26 cellular contexts compared by ENCODE assay signal in the genomic region with DNA sequence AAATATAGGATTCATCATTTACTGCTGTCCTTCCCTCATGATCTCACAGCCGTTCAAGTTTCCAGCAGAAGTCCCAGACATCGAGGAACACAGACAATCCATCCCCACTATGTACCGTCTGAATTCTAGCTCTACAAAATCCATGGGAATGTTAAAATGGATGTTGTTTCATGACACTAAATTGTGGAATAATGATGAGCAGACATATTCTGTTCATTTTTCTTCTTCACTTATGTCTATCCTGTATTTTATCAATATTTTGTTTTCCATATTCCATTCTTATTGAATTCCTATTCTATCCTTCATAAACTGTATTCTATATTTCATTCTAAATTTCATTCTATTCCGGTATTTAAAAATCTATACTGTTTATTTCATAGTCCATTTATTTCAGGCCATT.
DNase-seq lines count a peak whose midpoint lies in the region; ATAC-seq, FAIRE-seq and TF ChIP-seq lines count a peak whose summit lies in the region.
"Had no signal": no experiment of that assay in that cellular context is flagged by ENCODE, and none has a peak within 500 bp of the region (broad histone marks: within the 10 kb centered on the region; RNA-seq: fewer than 3 reads in every experiment).

No MANE protein-coding gene starts in this region.

- no peaks in the 10 kb centered on the region for H3K4me1 Mint-ChIP-seq in astrocyte (ENCODE audit: low read depth, unreplicated experiment)
- H3K4me1 Mint-ChIP-seq: CD14-positive monocyte had no signal

- no peak overlapping the region for H3K27ac Mint-ChIP-seq in astrocyte (ENCODE audit: unreplicated experiment)
- H3K27ac Mint-ChIP-seq: CD14-positive monocyte; CD4-positive, CD25-positive, alpha-beta regulatory T cell had no signal

- no peaks in the 10 kb centered on the region for H3K9me3 Mint-ChIP-seq in astrocyte (ENCODE audit: unreplicated experiment)
- H3K9me3 Mint-ChIP-seq: CD4-positive, alpha-beta memory T cell; CD4-positive, CD25-positive, alpha-beta regulatory T cell; CD8-positive, alpha-beta memory T cell had no signal

- H3K27ac ChIP-seq in HepG2 (ENCODE audit: extremely low read length, insufficient read depth, low read length): no peak overlapping the region
- no peak overlapping the region for H3K27ac ChIP-seq in right lobe of liver
- H3K27ac ChIP-seq in astrocyte (ENCODE audit: low read depth, low read length): no peak overlapping the region
- no peak overlapping the region for H3K27ac ChIP-seq in pancreas
- H3K27ac ChIP-seq: 22Rv1, BLaER1 had no signal

- TF ChIP-seq CTCF in HepG2 (CRISPR knock-in tag; IDR thresholded peaks at IDR 0.05) (no peak), right lobe of liver (IDR thresholded peaks at IDR 0.05) (no peak), astrocyte (IDR thresholded peaks at IDR 0.05; ENCODE audit: insufficient read depth, low read depth, low read length) (no peak), pancreas (IDR thresholded peaks at IDR 0.05) (no peak)

- H3K36me3 Mint-ChIP-seq in astrocyte (ENCODE audit: low read depth, unreplicated experiment): no peaks in the 10 kb centered on the region
- H3K36me3 Mint-ChIP-seq: CD14-positive monocyte; CD8-positive, alpha-beta memory T cell had no signal

- POLR2A ChIA-PET in HepG2 (lab: Yijun Ruan, JAX): no interaction called here

- in situ Hi-C loops in HepG2 (cut with HindIII; ENCODE audit: extremely low pct_ligation_motif_present, low pct_unique_long_range_greater_than_20kb): no loop called here

- DNase-seq in HepG2 (ENCODE audit: low spot score) (no peak), right lobe of liver (no peak), astrocyte (ENCODE audit: low read depth) (no peak), pancreas (no peak), NCI-H526 treated with DMSO at 0.1 percent for 48 hours (lab: John Stamatoyannopoulos, UW) (no peak)
- DNase-seq: ACHN; BE2C; C1 segment of cervical spinal cord; CD4-positive, alpha-beta memory T cell; CD4-positive, CD25-positive, alpha-beta regulatory T cell; CD8-positive, alpha-beta memory T cell; COR-L47; DMS 273 treated with DMSO at 0.1 percent for 48 hours; DMS153; DMS53; DMS79; DND-41; EL; GDM1 had no signal

- H3K4me1 ChIP-seq in HepG2 (ENCODE audit: insufficient read depth, low read length) (no peaks in the 10 kb centered on the region), right lobe of liver (no peaks in the 10 kb centered on the region), astrocyte (ENCODE audit: insufficient read depth, low read length) (no peaks in the 10 kb centered on the region), pancreas (no peaks in the 10 kb centered on the region)
- H3K4me1 ChIP-seq: BE2C, BLaER1 had no signal

- no TSS peak for BruUV-seq in HepG2 (replicated peaks; lab: Mats Ljungman, UMichigan)

- no peak overlapping the region for H3K4me3 Mint-ChIP-seq in astrocyte (ENCODE audit: unreplicated experiment)
- H3K4me3 Mint-ChIP-seq: CD14-positive monocyte; CD4-positive, alpha-beta memory T cell; CD4-positive, CD25-positive, alpha-beta regulatory T cell; CD8-positive, alpha-beta memory T cell had no signal

- CTCF ChIA-PET in HepG2 (lab: Yijun Ruan, JAX; ENCODE audit: low intra/inter-chr PET ratio, low total read pairs): no interaction called here

- no peak overlapping the region for H2AFZ ChIP-seq in HepG2 (ENCODE audit: low read length)
- no peak overlapping the region for H2AFZ ChIP-seq in astrocyte (ENCODE audit: low read depth, low read length)

- 0% methylated on average over 4 of the region's 4 CpGs for WGBS in HepG2 (ENCODE audit: low lambda C conversion rate)
- 88% methylated on average over 4 of the region's 4 CpGs for WGBS in right lobe of liver (ENCODE audit: insufficient coverage, low coverage, low lambda C conversion rate, missing lambda C conversion rate)
- 75 to 89% methylated on average over 4 of the region's 4 CpGs for WGBS in pancreas, 2 donors

- intact Hi-C loops in HepG2 (cut with micrococcal nuclease; ENCODE audit: unreplicated experiment) (no loop called here), right lobe of liver (cut with DNase I) (no loop called here), pancreas (cut with DNase I) (no loop called here)

- TF ChIP-seq RAD21 in HepG2 (CRISPR knock-in tag; IDR thresholded peaks at IDR 0.05): no peak

- H3K27me3 ChIP-seq in HepG2 (ENCODE audit: control insufficient read depth in 1 of 2, insufficient read depth in 2 of 2, low read length in 2 of 2) (no peaks in the 10 kb centered on the region), right lobe of liver (no peaks in the 10 kb centered on the region), astrocyte (ENCODE audit: insufficient read depth, low read length) (no peaks in the 10 kb centered on the region), pancreas (peaks cover 0 to 4% (median 0%) of the 10 kb centered on the region in 4 donors)
- H3K27me3 ChIP-seq: BE2C had no signal

- no peaks in the 10 kb centered on the region for H3K79me2 ChIP-seq in HepG2 (ENCODE audit: insufficient read depth, low read length)
- H3K79me2 ChIP-seq in astrocyte (ENCODE audit: insufficient read depth, low read length): no peaks in the 10 kb centered on the region

- H3K36me3 ChIP-seq in HepG2 (replicated peaks in 1 of 2; ENCODE audit: control insufficient read depth in 1 of 2, insufficient read depth in 2 of 2, low read length in 2 of 2) (no peaks in the 10 kb centered on the region), right lobe of liver (no peaks in the 10 kb centered on the region), astrocyte (ENCODE audit: insufficient read depth, low read length) (no peaks in the 10 kb centered on the region), pancreas (no peaks in the 10 kb centered on the region)
- H3K36me3 ChIP-seq: BE2C, BLaER1 had no signal

- TF ChIP-seq POLR2A in HepG2 (IDR thresholded peaks at IDR 0.05; ENCODE audit: insufficient read depth in 1 of 2, low read depth in 2 of 2, low read length in 2 of 2) (no peak), right lobe of liver (IDR thresholded peaks at IDR 0.05) (no peak)

- H3K4me2 ChIP-seq in HepG2 (ENCODE audit: low read depth, low read length) (no peak overlapping the region), astrocyte (ENCODE audit: low read length) (no peak overlapping the region)
- H3K4me2 ChIP-seq: BLaER1 had no signal

- TF ChIP-seq EP300 in HepG2 (IDR thresholded peaks at IDR 0.05; ENCODE audit: low read depth in 2 of 2, low read length in 2 of 2) (no peak), HepG2 (CRISPR knock-in tag; IDR thresholded peaks at IDR 0.05; ENCODE audit: borderline replicate concordance) (no peak)

- H3K9ac ChIP-seq in HepG2 (ENCODE audit: insufficient read depth, low read depth, low read length) (no peak overlapping the region), astrocyte (ENCODE audit: low read length) (no peak overlapping the region)
- H3K9ac ChIP-seq: BLaER1 had no signal

- FAIRE-seq in HepG2 (lab: Jason Lieb, UNC): no peak
- FAIRE-seq in astrocyte (lab: Jason Lieb, UNC): peak; percentile 76
- peak; percentile 61 for FAIRE-seq in pancreas (lab: Jason Lieb, UNC)
- FAIRE-seq: GM12878, GM12892, GM18507 had no signal

- ATAC-seq in HepG2 (no peak), right lobe of liver (no peak), pancreas (no peak), HG02973 (IDR thresholded peaks at IDR 0.05; ENCODE audit: unreplicated experiment) (no peak)
- ATAC-seq: GM12878 had no signal

- H4K20me1 ChIP-seq in HepG2 (ENCODE audit: insufficient read depth, low read length) (no peaks in the 10 kb centered on the region), astrocyte (ENCODE audit: insufficient read depth, low read length) (no peaks in the 10 kb centered on the region)

- H3K27me3 Mint-ChIP-seq in astrocyte (ENCODE audit: low read depth, unreplicated experiment): peaks cover 2% of the 10 kb centered on the region
- H3K27me3 Mint-ChIP-seq: CD4-positive, alpha-beta memory T cell; CD4-positive, CD25-positive, alpha-beta regulatory T cell had no signal

- H3K9me3 ChIP-seq in HepG2 (ENCODE audit: low read length) (no peaks in the 10 kb centered on the region), right lobe of liver (no peaks in the 10 kb centered on the region), astrocyte (ENCODE audit: insufficient read depth, low read depth, low read length) (no peaks in the 10 kb centered on the region), pancreas (no peaks in the 10 kb centered on the region)
- H3K9me3 ChIP-seq: BE2C had no signal

- H3K4me3 ChIP-seq in HepG2 (replicated peaks in 1 of 3; ENCODE audit: insufficient read depth in 1 of 3, low read depth in 2 of 3, low read length in 3 of 3) (no peak overlapping the region), right lobe of liver (no peak overlapping the region), astrocyte (ENCODE audit: insufficient read depth, low read depth, low read length) (no peak overlapping the region), pancreas (no peak overlapping the region)
- H3K4me3 ChIP-seq: BLaER1, GM12878 had no signal

TF ChIP-seq in HepG2, 621 proteins besides CTCF, POLR2A, EP300 and RAD21:
- no peak for TF ChIP-seq ZBTB21 (CRISPR knock-in tag; IDR thresholded peaks at IDR 0.05)
- no peak for TF ChIP-seq ZNF614 (CRISPR knock-in tag; IDR thresholded peaks at IDR 0.05; ENCODE audit: borderline replicate concordance)
- no peak for TF ChIP-seq MTA1 (CRISPR knock-in tag; IDR thresholded peaks at IDR 0.05; ENCODE audit: borderline replicate concordance)
- no peak for TF ChIP-seq YY1 (IDR thresholded peaks at IDR 0.05; ENCODE audit: insufficient read depth, insufficient replicate concordance, low read depth, low read length)
- no peak for TF ChIP-seq ZNF746 (CRISPR knock-in tag; IDR thresholded peaks at IDR 0.05)
- TF ChIP-seq MAFF (IDR thresholded peaks at IDR 0.05; ENCODE audit: low read depth, low read length): peak; percentile 37; the same call in 1 of the 2 replicates
- peak in 1 of 2 experiments; percentile 50; a peak in 3 of 4 replicates for TF ChIP-seq MAFK (conservative IDR thresholded peaks at IDR 0.05 in 1 of 2, IDR thresholded peaks at IDR 0.05 in 1 of 2; ENCODE audit: low read length in 2 of 2)
